In genomic region chr22:28902490-28902889, GRCh38 we compare ENCODE assay signal across 17 cellular contexts. TPM values are rescaled to one million over a fixed set of nuclear protein-coding genes. Genes with fewer than 3 reads are reported as not detected.
DNase-seq lines count a peak whose midpoint lies in the region; ATAC-seq, FAIRE-seq and TF ChIP-seq lines count a peak whose summit lies in the region.
"Had no signal": no experiment of that assay in that cellular context is flagged by ENCODE, and none has a peak within 500 bp of the region (broad histone marks: within the 10 kb centered on the region; RNA-seq: fewer than 3 reads in every experiment).

No MANE protein-coding gene starts in this region.

- peaks cover 3% of the 10 kb centered on the region for H3K36me3 Mint-ChIP-seq in nephron (ENCODE audit: low read depth)
- H3K36me3 Mint-ChIP-seq: CD8-positive, alpha-beta memory T cell; IgD-negative memory B cell had no signal

- DNase-seq in HepG2 (ENCODE audit: low spot score) (no peak), right lobe of liver (no peak), NCI-H524 (lab: John Stamatoyannopoulos, UW) (no peak), NCI-H2081 treated with DMSO at 0.1 percent for 48 hours (lab: John Stamatoyannopoulos, UW) (no peak), left colon (no peak)
- DNase-seq: 8988T; AML-193; Caco-2; CD8-positive, alpha-beta memory T cell; DND-41; GDM1 had no signal

- H3K4me1 ChIP-seq in HepG2 (ENCODE audit: insufficient read depth, low read length): peaks cover 99% of the 10 kb centered on the region
- H3K4me1 ChIP-seq in right lobe of liver: peaks cover 0 to 37% (median 12%) of the 10 kb centered on the region in 4 donors
- H3K4me1 ChIP-seq in stomach smooth muscle (ENCODE audit: control insufficient read depth, insufficient read depth, low read length): peaks cover 39% of the 10 kb centered on the region

- no TSS peak for BruUV-seq in HepG2 (replicated peaks; lab: Mats Ljungman, UMichigan)

- peaks cover 98% of the 10 kb centered on the region for H3K79me2 ChIP-seq in HepG2 (ENCODE audit: insufficient read depth, low read length)

- in situ Hi-C loops in HepG2 (cut with HindIII; ENCODE audit: extremely low pct_ligation_motif_present, low pct_unique_long_range_greater_than_20kb): no loop called here

- no peaks in the 10 kb centered on the region for H3K27me3 Mint-ChIP-seq in nephron (ENCODE audit: low read depth)

- peak overlapping the region; percentile 25; the same call in 1 of the 2 replicates for H3K4me2 ChIP-seq in HepG2 (ENCODE audit: low read depth, low read length)
- H3K4me2 ChIP-seq: BLaER1 had no signal

- TF ChIP-seq EP300 in HepG2 (IDR thresholded peaks at IDR 0.05; ENCODE audit: low read depth in 2 of 2, low read length in 2 of 2) (no peak), HepG2 (CRISPR knock-in tag; IDR thresholded peaks at IDR 0.05; ENCODE audit: borderline replicate concordance) (no peak)

- intact Hi-C loops in HepG2 (cut with micrococcal nuclease; ENCODE audit: unreplicated experiment) (no loop called here), right lobe of liver (cut with DNase I) (no loop called here), left colon (cut with DNase I, micrococcal nuclease) (no loop called here)

- FAIRE-seq in HepG2 (lab: Jason Lieb, UNC): no peak
- FAIRE-seq: GM12892 had no signal

- H3K4me1 Mint-ChIP-seq in nephron: peaks cover 69% of the 10 kb centered on the region

- H3K27ac Mint-ChIP-seq in nephron: peak overlapping the region in 2 of 3 experiments; percentile 90 to 96
- H3K27ac Mint-ChIP-seq: CD8-positive, alpha-beta memory T cell; IgD-negative memory B cell had no signal

- CTCF ChIA-PET in HepG2 (lab: Yijun Ruan, JAX; ENCODE audit: low intra/inter-chr PET ratio, low total read pairs): no interaction called here

- H3K9me3 ChIP-seq in HepG2 (ENCODE audit: low read length): no peaks in the 10 kb centered on the region
- no peaks in the 10 kb centered on the region for H3K9me3 ChIP-seq in right lobe of liver
- no peaks in the 10 kb centered on the region for H3K9me3 ChIP-seq in stomach smooth muscle (ENCODE audit: control insufficient read depth in 2 of 2, low read length in 2 of 2)
- H3K9me3 ChIP-seq: BLaER1, Caco-2 had no signal

- H3K4me3 Mint-ChIP-seq in nephron: no peak overlapping the region
- H3K4me3 Mint-ChIP-seq: CD8-positive, alpha-beta memory T cell; IgD-negative memory B cell had no signal

- 68% methylated on average over 3 of the region's 3 CpGs for WGBS in HepG2 (ENCODE audit: low lambda C conversion rate)
- 92% methylated on average over 3 of the region's 3 CpGs for WGBS in right lobe of liver (ENCODE audit: insufficient coverage, low coverage, low lambda C conversion rate, missing lambda C conversion rate)

- no peak overlapping the region for H2AFZ ChIP-seq in HepG2 (ENCODE audit: low read length)

- H4K20me1 ChIP-seq in HepG2 (ENCODE audit: insufficient read depth, low read length): peaks cover 72% of the 10 kb centered on the region

- POLR2A ChIA-PET in HepG2 (lab: Yijun Ruan, JAX): interaction anchor here (1.3 kb wide), 1 partner anchor 15 kb away, joined by 3 read pairs; no protein-coding TSS in a partner anchor

- H3K4me3 ChIP-seq in HepG2 (replicated peaks in 1 of 3; ENCODE audit: insufficient read depth in 1 of 3, low read depth in 2 of 3, low read length in 3 of 3): no peak overlapping the region
- H3K4me3 ChIP-seq in right lobe of liver: no peak overlapping the region
- no peak overlapping the region for H3K4me3 ChIP-seq in stomach smooth muscle (ENCODE audit: low read length in 2 of 2)
- H3K4me3 ChIP-seq: BLaER1 had no signal

- TF ChIP-seq POLR2A in HepG2 (IDR thresholded peaks at IDR 0.05; ENCODE audit: insufficient read depth in 1 of 2, low read depth in 2 of 2, low read length in 2 of 2): no peak
- no peak for TF ChIP-seq POLR2A in right lobe of liver (IDR thresholded peaks at IDR 0.05)

- H3K9me3 Mint-ChIP-seq in nephron: no peaks in the 10 kb centered on the region
- H3K9me3 Mint-ChIP-seq: CD8-positive, alpha-beta memory T cell; IgD-negative memory B cell had no signal

- no peak for ATAC-seq in HepG2
- ATAC-seq in right lobe of liver: no peak
- no peak for ATAC-seq in left colon
- ATAC-seq: HCT116 had no signal

- TF ChIP-seq RAD21 in HepG2 (CRISPR knock-in tag; IDR thresholded peaks at IDR 0.05): no peak

- H3K9ac ChIP-seq in HepG2 (ENCODE audit: insufficient read depth, low read depth, low read length): no peak overlapping the region
- H3K9ac ChIP-seq in stomach smooth muscle (ENCODE audit: low read length in 2 of 2): no peak overlapping the region
- H3K9ac ChIP-seq: BLaER1 had no signal

- TF ChIP-seq CTCF in HepG2 (CRISPR knock-in tag; IDR thresholded peaks at IDR 0.05): no peak
- no peak for TF ChIP-seq CTCF in right lobe of liver (IDR thresholded peaks at IDR 0.05)
- TF ChIP-seq CTCF in nephron (IDR thresholded peaks at IDR 0.05; ENCODE audit: unreplicated experiment in 3 of 3): no peak

- peak overlapping the region; percentile 33 for H3K27ac ChIP-seq in HepG2 (ENCODE audit: extremely low read length, insufficient read depth, low read length)
- no peak overlapping the region for H3K27ac ChIP-seq in right lobe of liver
- H3K27ac ChIP-seq in stomach smooth muscle (ENCODE audit: low read length): peak overlapping the region; percentile 69
- H3K27ac ChIP-seq: BLaER1 had no signal

- peaks cover 7 to 19% of the 10 kb centered on the region in 2 experiments for H3K36me3 ChIP-seq in HepG2 (replicated peaks in 1 of 2; ENCODE audit: control insufficient read depth in 1 of 2, insufficient read depth in 2 of 2, low read length in 2 of 2)
- no peaks in the 10 kb centered on the region for H3K36me3 ChIP-seq in right lobe of liver
- no peaks in the 10 kb centered on the region for H3K36me3 ChIP-seq in stomach smooth muscle (ENCODE audit: control insufficient read depth in 2 of 2, insufficient read depth in 2 of 2, low read length in 2 of 2)
- H3K36me3 ChIP-seq: BLaER1 had no signal

- H3K27me3 ChIP-seq in HepG2 (ENCODE audit: control insufficient read depth in 1 of 2, insufficient read depth in 2 of 2, low read length in 2 of 2) (no peaks in the 10 kb centered on the region), right lobe of liver (no peaks in the 10 kb centered on the region), stomach smooth muscle (ENCODE audit: control insufficient read depth in 1 of 2, insufficient read depth in 2 of 2, low read length in 2 of 2) (no peaks in the 10 kb centered on the region)
- H3K27me3 ChIP-seq: BLaER1 had no signal

TF ChIP-seq in HepG2, 621 proteins besides CTCF, POLR2A, EP300 and RAD21:
- TF ChIP-seq CHD4 (IDR thresholded peaks at IDR 0.05; ENCODE audit: borderline replicate concordance, low read length): peak; percentile 46; the same call in 1 of the 2 replicates
- peak; percentile 14; the same call in 1 of the 2 replicates for TF ChIP-seq ZBTB42 (CRISPR knock-in tag; IDR thresholded peaks at IDR 0.05)
- TF ChIP-seq ZNF326 (CRISPR knock-in tag; IDR thresholded peaks at IDR 0.05; ENCODE audit: borderline replicate concordance): no peak
- peak; percentile 80 for TF ChIP-seq ZNF629 (CRISPR knock-in tag; conservative IDR thresholded peaks at IDR 0.05)
- TF ChIP-seq ZNF839 (CRISPR knock-in tag; IDR thresholded peaks at IDR 0.05; ENCODE audit: borderline replicate concordance): no peak

RNA-seq across cellular contexts. Expression of gene ZNRF3, which starts 19.1 kb away (rescaled TPM):
- total RNA-seq in HepG2 (2016; rRNA removed; fragmentation: Illumina TruSeq; extraction: Trizol) (17.6 and 36.7 TPM in 2 replicates), right lobe of liver (1 to 10 TPM; 5.8 to 9.2 (median 6.9) TPM), left colon (1 to 10 TPM; 6.2 to 7.0 TPM)
- 6.8 and 7.3 TPM in 2 replicates for total RNA-seq in HepG2 (2016; cell fraction: cytosol; rRNA removed; fragmentation: Illumina TruSeq; extraction: Trizol; ENCODE audit: low read depth)
- 15.3 and 36.6 TPM in 2 replicates for total RNA-seq in HepG2 (2016; cell fraction: insoluble cytoplasmic fraction; rRNA removed; fragmentation: Illumina TruSeq; extraction: Trizol)
- 18.5 and 19.0 TPM in 2 replicates for total RNA-seq in HepG2 (2016; cell fraction: membrane; rRNA removed; fragmentation: Illumina TruSeq; extraction: Trizol)
- 35.5 and 42.6 TPM in 2 replicates for total RNA-seq in HepG2 (2016; cell fraction: nucleus; rRNA removed; fragmentation: Illumina TruSeq; extraction: Trizol)
- polyA plus RNA-seq in HepG2 (2011; rRNA removed): 17.4 and 20.3 TPM in 2 replicates
- 12.9 and 24.5 TPM in 2 replicates for polyA plus RNA-seq in HepG2 (2011; cell fraction: cytosol; rRNA removed)
- polyA plus RNA-seq in HepG2 (2011; cell fraction: nucleus; rRNA removed): 30.8 and 41.2 TPM in 2 replicates
- 19.0 and 20.9 TPM in 2 replicates for polyA plus RNA-seq in HepG2 (2012)
- polyA plus RNA-seq in HepG2 (2016; cell fraction: cytosol; fragmentation: Illumina TruSeq; extraction: Trizol; ENCODE audit: low read depth): 3.0 and 3.4 TPM in 2 replicates
- polyA plus RNA-seq in HepG2 (2016; cell fraction: insoluble cytoplasmic fraction; fragmentation: Illumina TruSeq; extraction: Trizol; ENCODE audit: low read depth): 14.9 and 16.9 TPM in 2 replicates
- polyA plus RNA-seq in HepG2 (2016; cell fraction: membrane; fragmentation: Illumina TruSeq; extraction: Trizol; ENCODE audit: low read depth): 7.9 and 8.5 TPM in 2 replicates
- polyA plus RNA-seq in HepG2 (2016; cell fraction: nucleus; fragmentation: Illumina TruSeq; extraction: Trizol; ENCODE audit: insufficient read depth, low read depth): 54.3 and 62.4 TPM in 2 replicates
- 2.0 and 68.2 TPM in 2 replicates for polyA minus RNA-seq in HepG2 (2011; rRNA and poly(A)+ RNA removed; ENCODE audit: low replicate concordance)
- 28.7 and 38.5 TPM in 2 replicates for polyA minus RNA-seq in HepG2 (2011; cell fraction: cytosol; rRNA and poly(A)+ RNA removed)
- polyA minus RNA-seq in HepG2 (2011; cell fraction: nucleus; rRNA and poly(A)+ RNA removed): 19.8 and 22.1 TPM in 2 replicates

Comparison
In these comparisons a context has a peak if more than half of its experiments do, and no peak if none do; other contexts are left out.
1. H3K27ac ChIP-seq: peak in HepG2 (single experiment) and stomach smooth muscle (single experiment); none in right lobe of liver (0 of 3).